In genomic region chr2:197310271-197310939, GRCh38 we compare ENCODE assay signal across 8 cellular contexts. TPM values are rescaled to one million over a fixed set of nuclear protein-coding genes. Genes with fewer than 3 reads are reported as not detected.
DNase-seq lines count a peak whose midpoint lies in the region; ATAC-seq, FAIRE-seq and TF ChIP-seq lines count a peak whose summit lies in the region.

Gene ANKRD44 (minus strand): TSS chr2:197310780. CDS start chr2:197310604, 176 bp downstream.

- no peaks in the 10 kb centered on the region for H3K27me3 Mint-ChIP-seq in activated T-cell treated with anti-CD3 and anti-CD28 coated beads, Interleukin-2, amount 50 U/mL, for 72 hours (ENCODE audit: low read depth)
- no peaks in the 10 kb centered on the region for H3K27me3 Mint-ChIP-seq in naive B cell
- no peaks in the 10 kb centered on the region for H3K27me3 Mint-ChIP-seq in stimulated activated memory B cell treated with anti-CD40 and anti-IgM and Interleukin-4, amounts not matched to agents 10 μg/mL and 1 μg/mL and 100 μg/mL, for 72 hours

- peak within 1 kb of the TSS; percentile 64 for H3K4me3 ChIP-seq in Jurkat, Clone E6-1 (ENCODE audit: low read length)
- H3K4me3 ChIP-seq in esophagus squamous epithelium = peak within 1 kb of the TSS; percentile 45 to 84 (median 68)

- TF ChIP-seq POLR2A in esophagus squamous epithelium (IDR thresholded peaks at IDR 0.05) = peak in 2 of 4 donors; percentile 77 to 85

- H3K36me3 Mint-ChIP-seq in activated T-cell treated with anti-CD3 and anti-CD28 coated beads, Interleukin-2, amount 50 U/mL, for 72 hours (ENCODE audit: insufficient read depth in 2 of 2) = peaks cover 3 to 4% of the 10 kb centered on the region in 2 donors
- H3K36me3 Mint-ChIP-seq in naive B cell = peaks cover 0 to 7% of the 10 kb centered on the region in 2 donors
- H3K36me3 Mint-ChIP-seq in stimulated activated memory B cell treated with anti-CD40 and anti-IgM and Interleukin-4, amounts not matched to agents 10 μg/mL and 1 μg/mL and 100 μg/mL, for 72 hours = peaks cover 12% of the 10 kb centered on the region

- FAIRE-seq in RCC 7860 (lab: Jason Lieb, UNC) = no peak

- peak within 1 kb of the TSS; percentile 78 to 94 (median 86) for H3K27ac ChIP-seq in esophagus squamous epithelium

- peak within 1 kb of the TSS; percentile 89 to 99 for H3K4me3 Mint-ChIP-seq in activated T-cell treated with anti-CD3 and anti-CD28 coated beads, Interleukin-2, amount 50 U/mL, for 72 hours
- peak within 1 kb of the TSS; percentile 91 to 99 (median 96) for H3K4me3 Mint-ChIP-seq in naive B cell
- H3K4me3 Mint-ChIP-seq in stimulated activated memory B cell treated with anti-CD40 and anti-IgM and Interleukin-4, amounts not matched to agents 10 μg/mL and 1 μg/mL and 100 μg/mL, for 72 hours = peak within 1 kb of the TSS; percentile 97

- no peaks in the 10 kb centered on the region for H3K9me3 Mint-ChIP-seq in activated T-cell treated with anti-CD3 and anti-CD28 coated beads, Interleukin-2, amount 50 U/mL, for 72 hours
- no peaks in the 10 kb centered on the region for H3K9me3 Mint-ChIP-seq in naive B cell
- no peaks in the 10 kb centered on the region for H3K9me3 Mint-ChIP-seq in stimulated activated memory B cell treated with anti-CD40 and anti-IgM and Interleukin-4, amounts not matched to agents 10 μg/mL and 1 μg/mL and 100 μg/mL, for 72 hours

- H3K36me3 ChIP-seq in esophagus squamous epithelium = no peaks in the 10 kb centered on the region

- WGBS in esophagus squamous epithelium, 2 donors = 0% methylated on average over 4 to 23 of the region's 93 CpGs

- TF ChIP-seq CTCF in esophagus squamous epithelium (IDR thresholded peaks at IDR 0.05) = peak in 5 of 6 experiments; percentile 29 to 69 (median 59)

- DNase-seq in DMS53 treated with DMSO at 0.1 percent for 48 hours (lab: John Stamatoyannopoulos, UW; ENCODE audit: unreplicated experiment) (peak; percentile 83), RCC 7860 (ENCODE audit: low spot score) (peak; percentile 73), esophagus squamous epithelium (lab: John Stamatoyannopoulos, UW) (peak; percentile 62), naive B cell (peak; percentile 90)
- no peak for DNase-seq in Jurkat, Clone E6-1 (ENCODE audit: low read depth, low spot score)
- DNase-seq in activated T-cell treated with anti-CD3 and anti-CD28 coated beads, Interleukin-2, amount 50 U/mL, for 72 hours = peak; percentile 90 to 91

- no peaks in the 10 kb centered on the region for H3K9me3 ChIP-seq in esophagus squamous epithelium

- ATAC-seq in GM21619 (IDR thresholded peaks at IDR 0.05; ENCODE audit: unreplicated experiment) = peak; percentile 69
- ATAC-seq in activated T-cell treated with anti-CD3 and anti-CD28 coated beads, Interleukin-2, amount 50 U/mL, for 72 hours (replicated peaks in 1 of 2) = peak; percentile 76 to 79
- ATAC-seq in naive B cell (ENCODE audit: low read depth in 2 of 2) = peak; percentile 81 to 82
- peak; percentile 88 for ATAC-seq in stimulated activated memory B cell treated with anti-CD40 and anti-IgM and Interleukin-4, amounts not matched to agents 10 μg/mL and 1 μg/mL and 100 μg/mL, for 72 hours

- H3K4me1 Mint-ChIP-seq in activated T-cell treated with anti-CD3 and anti-CD28 coated beads, Interleukin-2, amount 50 U/mL, for 72 hours (ENCODE audit: low read depth) = peaks cover 72% of the 10 kb centered on the region
- peaks cover 39 to 50% (median 47%) of the 10 kb centered on the region in 3 donors for H3K4me1 Mint-ChIP-seq in naive B cell
- H3K4me1 Mint-ChIP-seq in stimulated activated memory B cell treated with anti-CD40 and anti-IgM and Interleukin-4, amounts not matched to agents 10 μg/mL and 1 μg/mL and 100 μg/mL, for 72 hours = peaks cover 52% of the 10 kb centered on the region

- intact Hi-C loops in esophagus squamous epithelium (cut with DNase I) = loop anchor here (5.0 kb wide), 1 partner anchor 123 kb away; no protein-coding TSS in a partner anchor

- peak within 1 kb of the TSS; percentile 100 for H3K27ac Mint-ChIP-seq in activated T-cell treated with anti-CD3 and anti-CD28 coated beads, Interleukin-2, amount 50 U/mL, for 72 hours
- H3K27ac Mint-ChIP-seq in naive B cell = peak within 1 kb of the TSS; percentile 93 to 96 (median 95)
- H3K27ac Mint-ChIP-seq in stimulated activated memory B cell treated with anti-CD40 and anti-IgM and Interleukin-4, amounts not matched to agents 10 μg/mL and 1 μg/mL and 100 μg/mL, for 72 hours = peak within 1 kb of the TSS; percentile 98

- H3K27me3 ChIP-seq in esophagus squamous epithelium = no peaks in the 10 kb centered on the region

- H3K4me1 ChIP-seq in esophagus squamous epithelium = peaks cover 0 to 47% (median 13%) of the 10 kb centered on the region in 3 donors

RNA-seq across cellular contexts. Expression of gene ANKRD44, which starts in this region (rescaled TPM):
- polyA plus RNA-seq in Jurkat, Clone E6-1 (2012; ENCODE audit: insufficient read depth, insufficient read length) = 7.3 TPM
- total RNA-seq in activated T-cell treated with anti-CD3 and anti-CD28 coated beads, Interleukin-2, amount 50 U/mL, for 72 hours = 100 to 1,000 TPM; 114 to 141 TPM
- 10 to 100 TPM in 2 of 4 donors, 1 to 10 TPM in 2; 4.5 to 54.0 (median 11.4) TPM for total RNA-seq in esophagus squamous epithelium
- polyA plus RNA-seq in naive B cell (ENCODE audit: low read depth in 6 of 6) = 100 to 1,000 TPM; 107 to 176 (median 141) TPM
